1 cellular context compared by ENCODE assay signal in genomic region chr10:104332243-104333036, GRCh38.
A peak's percentile ranks its signal among the peaks of the same experiment; 100 is the strongest.
TF ChIP-seq lines count a peak whose summit lies in the region.

No MANE protein-coding gene starts in this region.

TF ChIP-seq in K562, 482 proteins besides CTCF, POLR2A, EP300 and RAD21 (continued from another document and continues in another):
- no peak for TF ChIP-seq ESRRB (CRISPR knock-in tag; IDR thresholded peaks at IDR 0.05; ENCODE audit: borderline replicate concordance)
- TF ChIP-seq NR1H2 (CRISPR knock-in tag; IDR thresholded peaks at IDR 0.05), result no peak
- no peak for TF ChIP-seq CSDE1 (IDR thresholded peaks at IDR 0.05)
- TF ChIP-seq STAT5B (CRISPR knock-in tag; IDR thresholded peaks at IDR 0.05), result no peak
- TF ChIP-seq SMAD2 (IDR thresholded peaks at IDR 0.05; ENCODE audit: low read depth, low read length), result no peak
- TF ChIP-seq ZBTB1 (CRISPR knock-in tag; IDR thresholded peaks at IDR 0.05; ENCODE audit: borderline replicate concordance, low read depth), result no peak
- no peak for TF ChIP-seq L3MBTL2 (IDR thresholded peaks at IDR 0.05)
- TF ChIP-seq ZNF431 (CRISPR knock-in tag; IDR thresholded peaks at IDR 0.05), result no peak
- TF ChIP-seq CHCHD3 (CRISPR knock-in tag; IDR thresholded peaks at IDR 0.05), result no peak
- no peak for TF ChIP-seq ZNF699 (CRISPR knock-in tag; IDR thresholded peaks at IDR 0.05; ENCODE audit: insufficient replicate concordance)
- no peak for TF ChIP-seq YBX1 (IDR thresholded peaks at IDR 0.05)
- TF ChIP-seq CBX3 (IDR thresholded peaks at IDR 0.05; ENCODE audit: borderline replicate concordance in 1 of 2, low read length in 2 of 2), result no peak
- TF ChIP-seq CXXC5 (CRISPR knock-in tag; IDR thresholded peaks at IDR 0.05), result peak; percentile 26; the same call in 1 of the 2 replicates
- TF ChIP-seq ERF (CRISPR knock-in tag; IDR thresholded peaks at IDR 0.05), result no peak
- no peak for TF ChIP-seq MBD1 (CRISPR knock-in tag; IDR thresholded peaks at IDR 0.05)
- TF ChIP-seq ATF3 (IDR thresholded peaks at IDR 0.05), result 0 out of 2 replicates have a peak, but pooled peaks have one; percentile 36
- TF ChIP-seq ATF3 (CRISPR knock-in tag; conservative IDR thresholded peaks at IDR 0.05), result no peak
- TF ChIP-seq CBFA2T3 (IDR thresholded peaks at IDR 0.05), result peak; percentile 85
- no peak for TF ChIP-seq FOXA1 (IDR thresholded peaks at IDR 0.05; ENCODE audit: borderline replicate concordance)
- no peak for TF ChIP-seq ZFP1 (CRISPR knock-in tag; IDR thresholded peaks at IDR 0.05)
- TF ChIP-seq ZNF134 (CRISPR knock-in tag; conservative IDR thresholded peaks at IDR 0.05), result no peak
- no peak for TF ChIP-seq FOXM1 (IDR thresholded peaks at IDR 0.05; ENCODE audit: low read depth)
- TF ChIP-seq FOXM1 (CRISPR knock-in tag; IDR thresholded peaks at IDR 0.05; ENCODE audit: low read depth), result no peak
- TF ChIP-seq ZNF316 (IDR thresholded peaks at IDR 0.05), result no peak
- no peak for TF ChIP-seq CBX2 (IDR thresholded peaks at IDR 0.05; ENCODE audit: insufficient read depth, low read length, poor library complexity, severe bottlenecking)
- TF ChIP-seq ARID4B (CRISPR knock-in tag; IDR thresholded peaks at IDR 0.05), result no peak
- TF ChIP-seq HINFP (tag; conservative IDR thresholded peaks at IDR 0.05; ENCODE audit: low read depth), result no peak
- TF ChIP-seq NUFIP1 (IDR thresholded peaks at IDR 0.05; ENCODE audit: partially characterized antibody), result no peak
- TF ChIP-seq ZHX1 (conservative IDR thresholded peaks at IDR 0.05; ENCODE audit: low read length), result no peak
- no peak for TF ChIP-seq MCM7 (IDR thresholded peaks at IDR 0.05)
- no peak for TF ChIP-seq ZNF444 (CRISPR knock-in tag; IDR thresholded peaks at IDR 0.05)
- TF ChIP-seq KLF10 (CRISPR knock-in tag; IDR thresholded peaks at IDR 0.05), result no peak
- TF ChIP-seq TCF7 (IDR thresholded peaks at IDR 0.05; ENCODE audit: borderline replicate concordance), result no peak
- no peak for TF ChIP-seq FOSL1 (tag; conservative IDR thresholded peaks at IDR 0.05)
- TF ChIP-seq ATF4 (CRISPR knock-in tag; IDR thresholded peaks at IDR 0.05), result no peak
- TF ChIP-seq SETDB1 (IDR thresholded peaks at IDR 0.05; ENCODE audit: low read length), result no peak
- no peak for TF ChIP-seq TRIM24 (IDR thresholded peaks at IDR 0.05)
- TF ChIP-seq MTA3 (IDR thresholded peaks at IDR 0.05; ENCODE audit: borderline replicate concordance), result no peak
- no peak for TF ChIP-seq BCL6 (CRISPR knock-in tag; IDR thresholded peaks at IDR 0.05)
- TF ChIP-seq NCOA6 (IDR thresholded peaks at IDR 0.05), result no peak
- TF ChIP-seq CHD7 (IDR thresholded peaks at IDR 0.05; ENCODE audit: low read depth, low read length), result no peak
- TF ChIP-seq RFX1 (IDR thresholded peaks at IDR 0.05), result no peak
- TF ChIP-seq SMARCE1 (IDR thresholded peaks at IDR 0.05), result peak; percentile 52; the same call in 1 of the 2 replicates
- no peak for TF ChIP-seq HNRNPK (IDR thresholded peaks at IDR 0.05; ENCODE audit: low read depth, low read length, poor library complexity, severe bottlenecking)
